In the genomic region with DNA sequence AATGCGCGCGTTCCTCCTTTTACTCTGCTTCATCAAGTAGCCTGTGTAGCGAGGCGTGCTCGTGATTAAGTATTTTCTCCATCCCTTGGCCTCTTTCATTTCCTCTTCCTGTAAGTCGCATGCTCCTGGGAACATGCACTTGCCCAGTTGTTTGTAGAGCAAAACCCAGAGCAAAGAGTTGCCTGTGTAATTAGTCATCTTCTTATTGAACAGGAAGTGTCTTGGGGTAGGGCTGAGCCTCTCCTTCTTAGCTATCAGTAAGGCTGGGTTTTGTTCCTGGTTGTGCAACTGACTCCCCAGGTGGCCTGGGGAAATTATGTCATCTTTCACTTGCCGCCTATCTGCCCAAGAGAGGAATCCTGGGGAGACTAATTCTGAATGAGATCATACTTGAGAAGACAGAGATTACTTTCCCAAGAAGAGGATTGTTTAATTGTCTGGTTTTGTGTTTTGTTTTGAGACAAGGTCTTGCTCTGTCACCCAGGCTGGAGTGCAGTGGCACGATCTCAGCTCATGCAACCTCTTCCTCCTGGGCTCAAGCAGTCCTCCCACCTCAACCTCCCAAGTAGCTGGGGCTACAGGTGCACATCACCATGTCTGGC, we compare ENCODE assay signal across 1 cellular context.
TF ChIP-seq lines count a peak whose summit lies in the region.

No MANE protein-coding gene starts in this region.

TF ChIP-seq in A549, 52 proteins besides CTCF, POLR2A, EP300 and RAD21 (continued from another document):
- TF ChIP-seq, protein P1, sequence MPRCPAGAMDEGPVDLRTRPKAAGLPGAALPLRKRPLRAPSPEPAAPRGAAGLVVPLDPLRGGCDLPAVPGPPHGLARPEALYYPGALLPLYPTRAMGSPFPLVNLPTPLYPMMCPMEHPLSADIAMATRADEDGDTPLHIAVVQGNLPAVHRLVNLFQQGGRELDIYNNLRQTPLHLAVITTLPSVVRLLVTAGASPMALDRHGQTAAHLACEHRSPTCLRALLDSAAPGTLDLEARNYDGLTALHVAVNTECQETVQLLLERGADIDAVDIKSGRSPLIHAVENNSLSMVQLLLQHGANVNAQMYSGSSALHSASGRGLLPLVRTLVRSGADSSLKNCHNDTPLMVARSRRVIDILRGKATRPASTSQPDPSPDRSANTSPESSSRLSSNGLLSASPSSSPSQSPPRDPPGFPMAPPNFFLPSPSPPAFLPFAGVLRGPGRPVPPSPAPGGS (IDR thresholded peaks at IDR 0.05) = peak; percentile 85
- TF ChIP-seq CBX8 (IDR thresholded peaks at IDR 0.05) = no peak
- TF ChIP-seq, protein P2, sequence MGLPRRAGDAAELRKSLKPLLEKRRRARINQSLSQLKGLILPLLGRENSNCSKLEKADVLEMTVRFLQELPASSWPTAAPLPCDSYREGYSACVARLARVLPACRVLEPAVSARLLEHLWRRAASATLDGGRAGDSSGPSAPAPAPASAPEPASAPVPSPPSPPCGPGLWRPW (IDR thresholded peaks at IDR 0.05) = peak; percentile 88
- TF ChIP-seq, protein P3, sequence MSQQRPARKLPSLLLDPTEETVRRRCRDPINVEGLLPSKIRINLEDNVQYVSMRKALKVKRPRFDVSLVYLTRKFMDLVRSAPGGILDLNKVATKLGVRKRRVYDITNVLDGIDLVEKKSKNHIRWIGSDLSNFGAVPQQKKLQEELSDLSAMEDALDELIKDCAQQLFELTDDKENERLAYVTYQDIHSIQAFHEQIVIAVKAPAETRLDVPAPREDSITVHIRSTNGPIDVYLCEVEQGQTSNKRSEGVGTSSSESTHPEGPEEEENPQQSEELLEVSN (IDR thresholded peaks at IDR 0.05; ENCODE audit: borderline replicate concordance, low read depth) = peak; percentile 84; the same call in 1 of the 2 replicates
- no peak for TF ChIP-seq BHLHE40 (IDR thresholded peaks at IDR 0.05; ENCODE audit: low read depth, low read length)
- TF ChIP-seq NR3C1 (IDR thresholded peaks at IDR 0.05) = no peak
- TF ChIP-seq FOSL2 (IDR thresholded peaks at IDR 0.05) = peak; percentile 75
- peak; percentile 75 for TF ChIP-seq FOSL2 (CRISPR knock-in tag; IDR thresholded peaks at IDR 0.05)
- TF ChIP-seq, protein P4, sequence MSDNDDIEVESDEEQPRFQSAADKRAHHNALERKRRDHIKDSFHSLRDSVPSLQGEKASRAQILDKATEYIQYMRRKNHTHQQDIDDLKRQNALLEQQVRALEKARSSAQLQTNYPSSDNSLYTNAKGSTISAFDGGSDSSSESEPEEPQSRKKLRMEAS (IDR thresholded peaks at IDR 0.05) = peak; percentile 97
- TF ChIP-seq JUNB (IDR thresholded peaks at IDR 0.05) = peak; percentile 93
- no peak for TF ChIP-seq NPAS2 (CRISPR knock-in tag; IDR thresholded peaks at IDR 0.05; ENCODE audit: borderline replicate concordance)
- no peak for TF ChIP-seq ZC3H11A (IDR thresholded peaks at IDR 0.05)
- no peak for TF ChIP-seq RCOR1 (IDR thresholded peaks at IDR 0.05; ENCODE audit: low read depth, low read length)
- TF ChIP-seq HEYL (CRISPR knock-in tag; IDR thresholded peaks at IDR 0.05) = no peak
- no peak for TF ChIP-seq EHF (CRISPR knock-in tag; IDR thresholded peaks at IDR 0.05)
- peak; percentile 6; the same call in 1 of the 2 replicates for TF ChIP-seq FOXS1 (CRISPR knock-in tag; IDR thresholded peaks at IDR 0.05)
- no peak for TF ChIP-seq ZSCAN20 (CRISPR knock-in tag; IDR thresholded peaks at IDR 0.05)
- TF ChIP-seq CEBPB (IDR thresholded peaks at IDR 0.05) = peak; percentile 97 to 99
